1 cellular context compared by ENCODE assay signal in the genomic region with DNA sequence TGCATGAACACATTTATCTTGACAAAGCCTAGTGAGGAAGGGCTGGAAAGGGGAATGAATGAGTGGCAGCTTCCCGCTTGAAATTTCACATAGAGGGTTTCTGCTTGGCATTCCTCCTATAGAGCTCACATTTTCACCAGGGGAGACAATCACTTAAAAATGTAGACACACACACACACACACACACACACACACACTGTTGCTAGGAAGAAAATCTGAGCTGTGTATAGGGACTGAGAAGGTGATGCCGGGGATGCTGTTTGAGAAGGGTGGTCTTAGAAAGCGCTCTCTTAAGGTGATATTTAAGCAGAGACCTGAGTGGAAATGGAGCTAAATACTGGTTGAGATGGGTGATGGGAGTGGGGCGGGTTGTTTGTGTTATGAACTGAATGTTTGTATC.
TF ChIP-seq lines count a peak whose summit lies in the region.

No MANE protein-coding gene starts in this region.

TF ChIP-seq in SK-N-SH treated with all-trans-retinoic acid at 6 μM for 48 hours, 23 proteins besides CTCF, POLR2A, EP300 and RAD21 (continued from another document):
- no peak for TF ChIP-seq TSHZ2 (CRISPR knock-in tag; IDR thresholded peaks at IDR 0.05)
